ENCODE assay signal across 8 cellular contexts in genomic region chr1:41868241-41868953, GRCh38. TPM values are rescaled to one million over a fixed set of nuclear protein-coding genes. Genes with fewer than 3 reads are reported as not detected.
A peak's percentile ranks its signal among the peaks of the same experiment; 100 is the strongest.
DNase-seq lines count a peak whose midpoint lies in the region; ATAC-seq and TF ChIP-seq lines count a peak whose summit lies in the region.

No MANE protein-coding gene starts in this region.

- no peaks in the 10 kb centered on the region for H4K20me1 ChIP-seq in Karpas-422 (ENCODE audit: insufficient read depth, low read depth, low read length)

- no peak overlapping the region for H2AFZ ChIP-seq in Karpas-422 (ENCODE audit: low read length)

- peak; percentile 72 for DNase-seq in Karpas-422
- peak; percentile 31 for DNase-seq in choroid plexus epithelial cell (ENCODE audit: low read depth)
- DNase-seq in DMS114 treated with DMSO at 0.1 percent for 48 hours (lab: John Stamatoyannopoulos, UW; ENCODE audit: unreplicated experiment), result no peak
- no peak for DNase-seq in RKO (ENCODE audit: low spot score)
- DNase-seq in HuH-7.5 (ENCODE audit: low spot score), result no peak
- DNase-seq in colonic mucosa, result no peak

- peak; percentile 62 for ATAC-seq in GM21423 (IDR thresholded peaks at IDR 0.05; ENCODE audit: unreplicated experiment)

- H3K27me3 ChIP-seq in Karpas-422 (ENCODE audit: low read length) (no peaks in the 10 kb centered on the region), colonic mucosa (no peaks in the 10 kb centered on the region)

- H3K4me1 ChIP-seq in Karpas-422 (ENCODE audit: low read length) (peaks cover 10% of the 10 kb centered on the region), colonic mucosa (no peaks in the 10 kb centered on the region)

- TF ChIP-seq CTCF in GM12874 (IDR thresholded peaks at IDR 0.05; ENCODE audit: insufficient read depth, low read depth, low read length) (peak; percentile 46; the same call in 1 of the 2 replicates), choroid plexus epithelial cell (conservative IDR thresholded peaks at IDR 0.05; ENCODE audit: low read depth, low read length) (peak; percentile 32), colonic mucosa (IDR thresholded peaks at IDR 0.05) (no peak)

- H3K9me2 ChIP-seq in Karpas-422 (replicated peaks; ENCODE audit: insufficient read depth, low read length), result no peaks in the 10 kb centered on the region

- H3K4me2 ChIP-seq in Karpas-422 (ENCODE audit: low read depth, low read length, poor library complexity, severe bottlenecking), result peak overlapping the region; percentile 17

- intact Hi-C loops in colonic mucosa (cut with DNase I), result no loop called here

- H3K4me3 ChIP-seq in Karpas-422 (ENCODE audit: low read length) (no peak overlapping the region), choroid plexus epithelial cell (ENCODE audit: low read depth, low read length) (no peak overlapping the region), colonic mucosa (no peak overlapping the region)

- no peaks in the 10 kb centered on the region for H3K9me3 ChIP-seq in Karpas-422 (ENCODE audit: low read length)
- H3K9me3 ChIP-seq in colonic mucosa, result no peaks in the 10 kb centered on the region

- no peaks in the 10 kb centered on the region for H3K79me2 ChIP-seq in Karpas-422 (ENCODE audit: low read length)

- H3K36me3 ChIP-seq in Karpas-422 (ENCODE audit: insufficient read depth, low read length) (no peaks in the 10 kb centered on the region), colonic mucosa (no peaks in the 10 kb centered on the region)

- H3K9ac ChIP-seq in Karpas-422 (ENCODE audit: low read length) (no peak overlapping the region), colonic mucosa (ENCODE audit: low read depth in 2 of 2, low read length in 2 of 2) (no peak overlapping the region)

- H3K27ac ChIP-seq in Karpas-422 (ENCODE audit: low read length) (no peak overlapping the region), colonic mucosa (no peak overlapping the region)

RNA-seq across cellular contexts. Expression of gene HIVEP3, which starts 50.3 kb away (rescaled TPM):
- 0.87 and 1.3 TPM in 2 replicates for total RNA-seq in Karpas-422 (2014; rRNA removed; shearing (Covaris generic); ENCODE audit: low replicate concordance)
- 1 to 10 TPM; 1.9 to 3.3 TPM for total RNA-seq in colonic mucosa

Comparison
In these comparisons a context has a peak if more than half of its experiments do, and no peak if none do; other contexts are left out.
1. DNase-seq: peak in Karpas-422 (single experiment) and choroid plexus epithelial cell (single experiment); none in DMS114 treated with DMSO at 0.1 percent for 48 hours (single experiment), RKO (single experiment), HuH-7.5 (single experiment) and colonic mucosa (single experiment).